In genomic region chr3:42247576-42248027, GRCh38 we compare ENCODE assay signal across 8 cellular contexts. TPM values are rescaled to one million over a fixed set of nuclear protein-coding genes. Genes with fewer than 3 reads are reported as not detected.
DNase-seq lines count a peak whose midpoint lies in the region; ATAC-seq lines count a peak whose summit lies in the region.

No MANE protein-coding gene starts in this region.

- H3K36me3 ChIP-seq in H7 (replicated peaks; ENCODE audit: control insufficient read depth, insufficient read depth, low read length): no peaks in the 10 kb centered on the region

- no peak overlapping the region for H3K27ac ChIP-seq in caudate nucleus (ENCODE audit: low read depth, low read length)

- DNase-seq in DMS79 treated with DMSO at 0.1 percent for 48 hours (lab: John Stamatoyannopoulos, UW): peak; percentile 27
- peak; percentile 58 for DNase-seq in H7
- peak; percentile 36 for DNase-seq in NCI-H2107 (lab: John Stamatoyannopoulos, UW)
- peak in 3 of 4 experiments; percentile 5 to 19 (median 18) for DNase-seq in activated CD4-positive, CD25-positive, alpha-beta regulatory T cell (lab: John Stamatoyannopoulos, UW)
- peak in 36 of 61 donors; percentile 6 to 79 (median 28) for DNase-seq in caudate nucleus (lab: John Stamatoyannopoulos, UW)
- DNase-seq in left lobe of liver (ENCODE audit: low spot score): peak; percentile 61
- DNase-seq in stimulated activated CD4-positive, alpha-beta T cell treated with anti-CD3 and anti-CD28 coated beads, TNF-alpha, amount 100 ng/mL, for 4 hours (ENCODE audit: low read depth in 3 of 3): peak in 2 of 3 experiments; percentile 22 to 44

- H3K4me3 ChIP-seq in H7 (ENCODE audit: insufficient read depth, low read depth, low read length): no peak overlapping the region

- H3K27me3 ChIP-seq in H7 (ENCODE audit: control insufficient read depth, insufficient read depth, low read length): no peaks in the 10 kb centered on the region

- peak; percentile 95 for ATAC-seq in left lobe of liver
- no peak for ATAC-seq in HG03095 (IDR thresholded peaks at IDR 0.05; ENCODE audit: unreplicated experiment)

RNA-seq across cellular contexts. Expression of gene CCK, which starts 18.4 kb away (rescaled TPM):
- 0.14 TPM in 1 of 2 replicates, not detected in the other for total RNA-seq in H7 (2014; rRNA removed; shearing (Covaris generic))
- not detected for total RNA-seq in left lobe of liver
